In genomic region chr2:215950009-215950408, GRCh38 we compare ENCODE assay signal across 8 cellular contexts.
DNase-seq lines count a peak whose midpoint lies in the region; ATAC-seq and TF ChIP-seq lines count a peak whose summit lies in the region.

No MANE protein-coding gene starts in this region.

- H3K4me3 ChIP-seq in DOHH2 (ENCODE audit: low read length) (no peak overlapping the region), OCI-LY1 (ENCODE audit: low read depth, low read length, poor library complexity, severe bottlenecking) (no peak overlapping the region), parathyroid adenoma (ENCODE audit: low read depth, low read length) (no peak overlapping the region)

- H3K9me3 Mint-ChIP-seq in endothelial cell (ENCODE audit: unreplicated experiment) = peaks cover 4% of the 10 kb centered on the region

- no peaks in the 10 kb centered on the region for H3K36me3 ChIP-seq in DOHH2 (ENCODE audit: control insufficient read depth, low read length)
- H3K36me3 ChIP-seq in OCI-LY1 (ENCODE audit: insufficient read depth, low read length) = no peaks in the 10 kb centered on the region
- no peaks in the 10 kb centered on the region for H3K36me3 ChIP-seq in parathyroid adenoma (ENCODE audit: control insufficient read depth, insufficient read depth, low read length)

- H3K4me1 ChIP-seq in DOHH2 (ENCODE audit: control insufficient read depth, low read length) (no peaks in the 10 kb centered on the region), OCI-LY1 (ENCODE audit: insufficient read depth, low read length, severe bottlenecking) (no peaks in the 10 kb centered on the region), parathyroid adenoma (peaks cover 8% of the 10 kb centered on the region)

- no peak overlapping the region for H3K9ac ChIP-seq in OCI-LY1 (ENCODE audit: low read length)
- no peak overlapping the region for H3K9ac ChIP-seq in parathyroid adenoma

- H2AFZ ChIP-seq in OCI-LY1 (ENCODE audit: low read length) (no peak overlapping the region), parathyroid adenoma (no peak overlapping the region)

- no peak overlapping the region for H3K4me3 Mint-ChIP-seq in endothelial cell (ENCODE audit: unreplicated experiment)

- no peaks in the 10 kb centered on the region for H3K79me2 ChIP-seq in DOHH2 (ENCODE audit: control insufficient read depth, low read length)
- no peaks in the 10 kb centered on the region for H3K79me2 ChIP-seq in OCI-LY1 (ENCODE audit: insufficient read depth, low read length)
- no peaks in the 10 kb centered on the region for H3K79me2 ChIP-seq in parathyroid adenoma

- H3K9me3 ChIP-seq in DOHH2 (ENCODE audit: control insufficient read depth, insufficient read depth, low read length) (no peaks in the 10 kb centered on the region), OCI-LY1 (ENCODE audit: low read length) (no peaks in the 10 kb centered on the region), parathyroid adenoma (ENCODE audit: control insufficient read depth, low read length) (no peaks in the 10 kb centered on the region)

- H3K4me2 ChIP-seq in DOHH2 (ENCODE audit: low read length) (no peak overlapping the region), OCI-LY1 (ENCODE audit: low read length) (no peak overlapping the region), parathyroid adenoma (ENCODE audit: low read length) (no peak overlapping the region)

- H3K4me1 Mint-ChIP-seq in endothelial cell (ENCODE audit: unreplicated experiment) = peaks cover 9% of the 10 kb centered on the region

- peak; percentile 84 for ATAC-seq in GM19043 (IDR thresholded peaks at IDR 0.05; ENCODE audit: low read depth, unreplicated experiment)
- ATAC-seq in HG03095 (IDR thresholded peaks at IDR 0.05; ENCODE audit: unreplicated experiment) = peak; percentile 74

- H3K27me3 ChIP-seq in DOHH2 (ENCODE audit: control insufficient read depth, low read length) = no peaks in the 10 kb centered on the region
- H3K27me3 ChIP-seq in OCI-LY1 (ENCODE audit: insufficient read depth, low read length) = no peaks in the 10 kb centered on the region
- H3K27me3 ChIP-seq in parathyroid adenoma (ENCODE audit: control insufficient read depth, insufficient read depth, low read length) = no peaks in the 10 kb centered on the region

- H4K20me1 ChIP-seq in DOHH2 (ENCODE audit: control insufficient read depth, insufficient read depth, low read depth, low read length) (no peaks in the 10 kb centered on the region), OCI-LY1 (ENCODE audit: insufficient read depth, low read length) (no peaks in the 10 kb centered on the region)

- DNase-seq in endothelial cell (ENCODE audit: low spot score) = no peak
- DNase-seq in activated CD4-positive, alpha-beta T cell treated with anti-CD3 and anti-CD28 coated beads for 48 hours = no peak
- no peak for DNase-seq in stimulated activated CD4-positive, alpha-beta T cell treated with anti-CD3 and anti-CD28 coated beads, Interleukin-15, amount 100 ng/mL, for 24 hours

- H3K27ac ChIP-seq in DOHH2 (ENCODE audit: low read depth, low read length) (no peak overlapping the region), OCI-LY1 (ENCODE audit: low read depth, low read length, poor library complexity, severe bottlenecking) (no peak overlapping the region), parathyroid adenoma (no peak overlapping the region)

- H3K27me3 Mint-ChIP-seq in endothelial cell (ENCODE audit: unreplicated experiment) = no peaks in the 10 kb centered on the region

- H3K27ac Mint-ChIP-seq in endothelial cell (ENCODE audit: unreplicated experiment) = no peak overlapping the region

- peak; percentile 59 for TF ChIP-seq CTCF in DOHH2 (IDR thresholded peaks at IDR 0.05; ENCODE audit: low read depth, low read length, poor library complexity, severe bottlenecking)
- peak; percentile 66 for TF ChIP-seq CTCF in OCI-LY1 (IDR thresholded peaks at IDR 0.05; ENCODE audit: low read length)
- peak; percentile 74 for TF ChIP-seq CTCF in endothelial cell (IDR thresholded peaks at IDR 0.05; ENCODE audit: unreplicated experiment)
- TF ChIP-seq CTCF in parathyroid adenoma (IDR thresholded peaks at IDR 0.05) = peak; percentile 47

- peaks cover 11% of the 10 kb centered on the region for H3K36me3 Mint-ChIP-seq in endothelial cell (ENCODE audit: low read depth, unreplicated experiment)

- H3F3A ChIP-seq in DOHH2 (ENCODE audit: control insufficient read depth, insufficient read depth) (no peaks in the 10 kb centered on the region), OCI-LY1 (ENCODE audit: insufficient read depth, low read length) (no peaks in the 10 kb centered on the region)

- H3K9me2 ChIP-seq in DOHH2 (replicated peaks; ENCODE audit: control insufficient read depth, low read length) = no peaks in the 10 kb centered on the region
- H3K9me2 ChIP-seq in OCI-LY1 (ENCODE audit: low read depth, low read length) = no peaks in the 10 kb centered on the region
